In the genomic region with DNA sequence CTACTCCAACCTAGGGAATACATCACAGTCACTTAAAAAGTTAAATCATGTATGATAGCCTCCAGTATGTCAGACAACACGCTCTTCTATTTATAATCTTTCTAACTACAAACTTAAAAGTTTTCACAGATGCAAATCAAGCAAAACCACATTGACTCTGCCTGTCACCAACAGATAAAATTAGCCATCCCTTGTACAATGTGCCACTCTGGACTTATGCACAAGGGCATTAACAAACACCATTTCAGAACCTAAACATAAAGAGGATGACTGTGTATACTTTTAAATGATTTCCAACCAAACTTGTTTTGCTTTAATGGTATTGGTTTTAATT, we compare ENCODE assay signal across 12 cellular contexts.
DNase-seq lines count a peak whose midpoint lies in the region; ATAC-seq lines count a peak whose summit lies in the region.
"Had no signal": no experiment of that assay in that cellular context is flagged by ENCODE, and none has a peak within 500 bp of the region (broad histone marks: within the 10 kb centered on the region; RNA-seq: fewer than 3 reads in every experiment).

No MANE protein-coding gene starts in this region.

- H3K9me3 Mint-ChIP-seq in central memory CD8-positive, alpha-beta T cell: no peaks in the 10 kb centered on the region
- H3K9me3 Mint-ChIP-seq: activated naive CD8-positive, alpha-beta T cell treated with anti-CD3 and anti-CD28 coated beads, Interleukin-2, amount 10 ng/mL, durations not matched to agents 7 days and 5 days had no signal

- no peaks in the 10 kb centered on the region for H3K27me3 Mint-ChIP-seq in central memory CD8-positive, alpha-beta T cell
- H3K27me3 Mint-ChIP-seq: activated naive CD8-positive, alpha-beta T cell treated with anti-CD3 and anti-CD28 coated beads, Interleukin-2, amount 10 ng/mL, durations not matched to agents 7 days and 5 days had no signal

- H3K4me3 Mint-ChIP-seq in central memory CD8-positive, alpha-beta T cell: peak overlapping the region; percentile 60
- H3K4me3 Mint-ChIP-seq: activated naive CD8-positive, alpha-beta T cell treated with anti-CD3 and anti-CD28 coated beads, Interleukin-2, amount 10 ng/mL, durations not matched to agents 7 days and 5 days had no signal

- no peak for DNase-seq in central memory CD8-positive, alpha-beta T cell (ENCODE audit: low spot score in 2 of 2)
- DNase-seq in NCI-H187 (lab: John Stamatoyannopoulos, UW) (no peak), NCI-H2196 treated with DMSO at 0.1 percent for 48 hours (lab: John Stamatoyannopoulos, UW; ENCODE audit: unreplicated experiment) (no peak), SKM-1 (lab: John Stamatoyannopoulos, UW; ENCODE audit: unreplicated experiment) (no peak), DMS53 (lab: John Stamatoyannopoulos, UW) (no peak)
- DNase-seq: activated naive CD8-positive, alpha-beta T cell treated with anti-CD3 and anti-CD28 coated beads, Interleukin-2, amount 10 ng/mL, durations not matched to agents 7 days and 5 days; lower lobe of right lung; stimulated activated CD4-positive, alpha-beta T cell treated with anti-CD3 and anti-CD28 coated beads, Interleukin-15, amount 100 ng/mL, for 24 hours; upper lobe of left lung had no signal

- ATAC-seq in GM18511 (IDR thresholded peaks at IDR 0.05; ENCODE audit: unreplicated experiment): peak; percentile 64
- peak; percentile 59 for ATAC-seq in GM21528 (IDR thresholded peaks at IDR 0.05; ENCODE audit: low FRiP score, unreplicated experiment)
- peak; percentile 47 for ATAC-seq in HG03342 (IDR thresholded peaks at IDR 0.05; ENCODE audit: unreplicated experiment)
- ATAC-seq in central memory CD8-positive, alpha-beta T cell (replicated peaks; ENCODE audit: extremely low read depth, poor library complexity, severe bottlenecking): peak; percentile 59
- ATAC-seq: lower lobe of right lung had no signal

- H3K36me3 Mint-ChIP-seq in central memory CD8-positive, alpha-beta T cell (ENCODE audit: insufficient read depth): peaks cover 3% of the 10 kb centered on the region

- peak overlapping the region; percentile 66 for H3K27ac Mint-ChIP-seq in central memory CD8-positive, alpha-beta T cell (ENCODE audit: low read depth)
- H3K27ac Mint-ChIP-seq: activated naive CD8-positive, alpha-beta T cell treated with anti-CD3 and anti-CD28 coated beads, Interleukin-2, amount 10 ng/mL, durations not matched to agents 7 days and 5 days had no signal

- peaks cover 76% of the 10 kb centered on the region for H3K4me1 Mint-ChIP-seq in central memory CD8-positive, alpha-beta T cell
